In genomic region chr19:49205114-49205513, GRCh38 we compare ENCODE assay signal across 19 cellular contexts.
DNase-seq lines count a peak whose midpoint lies in the region; ATAC-seq and TF ChIP-seq lines count a peak whose summit lies in the region.
"Had no signal": no experiment of that assay in that cellular context is flagged by ENCODE, and none has a peak within 500 bp of the region (broad histone marks: within the 10 kb centered on the region; RNA-seq: fewer than 3 reads in every experiment).

No MANE protein-coding gene starts in this region.

- H3K36me3 Mint-ChIP-seq in stimulated activated naive B cell treated with anti-CD40 and anti-IgM and Interleukin-4, amounts not matched to agents 10 μg/mL and 1 μg/mL and 100 μg/mL, for 72 hours: peaks cover 2 to 4% of the 10 kb centered on the region in 2 donors
- H3K36me3 Mint-ChIP-seq: activated CD4-positive, alpha-beta memory T cell treated with anti-CD3 and anti-CD28 coated beads for 36 hours; activated naive CD8-positive, alpha-beta T cell had no signal

- H3K4me3 ChIP-seq in OCI-LY1 (ENCODE audit: low read depth, low read length, poor library complexity, severe bottlenecking): no peak overlapping the region
- H3K4me3 ChIP-seq: prostate gland, sigmoid colon had no signal

- H2AFZ ChIP-seq in OCI-LY1 (ENCODE audit: low read length): no peak overlapping the region

- H3K27me3 Mint-ChIP-seq in stimulated activated naive B cell treated with anti-CD40 and anti-IgM and Interleukin-4, amounts not matched to agents 10 μg/mL and 1 μg/mL and 100 μg/mL, for 72 hours: no peaks in the 10 kb centered on the region
- H3K27me3 Mint-ChIP-seq: activated naive CD8-positive, alpha-beta T cell had no signal

- ATAC-seq in stimulated activated naive B cell treated with anti-CD40 and anti-IgM and Interleukin-4, amounts not matched to agents 10 μg/mL and 1 μg/mL and 100 μg/mL, for 72 hours (replicated peaks): peak; percentile 64 to 69
- ATAC-seq in GM21619 (IDR thresholded peaks at IDR 0.05; ENCODE audit: unreplicated experiment): no peak

- no peaks in the 10 kb centered on the region for H4K20me1 ChIP-seq in OCI-LY1 (ENCODE audit: insufficient read depth, low read length)

- H3K9ac ChIP-seq in OCI-LY1 (ENCODE audit: low read length): no peak overlapping the region

- TF ChIP-seq CTCF in OCI-LY1 (IDR thresholded peaks at IDR 0.05; ENCODE audit: low read length): no peak

- no peaks in the 10 kb centered on the region for H3F3A ChIP-seq in OCI-LY1 (ENCODE audit: insufficient read depth, low read length)

- no peaks in the 10 kb centered on the region for H3K9me2 ChIP-seq in OCI-LY1 (ENCODE audit: low read depth, low read length)

- H3K9me3 ChIP-seq in OCI-LY1 (ENCODE audit: low read length): no peaks in the 10 kb centered on the region
- H3K9me3 ChIP-seq: prostate gland, sigmoid colon had no signal

- H3K4me3 Mint-ChIP-seq in stimulated activated naive B cell treated with anti-CD40 and anti-IgM and Interleukin-4, amounts not matched to agents 10 μg/mL and 1 μg/mL and 100 μg/mL, for 72 hours: no peak overlapping the region
- H3K4me3 Mint-ChIP-seq: activated CD4-positive, alpha-beta memory T cell treated with anti-CD3 and anti-CD28 coated beads for 36 hours; activated naive CD8-positive, alpha-beta T cell had no signal

- H3K36me3 ChIP-seq in OCI-LY1 (ENCODE audit: insufficient read depth, low read length): no peaks in the 10 kb centered on the region; the same call in 1 of the 2 replicates

- peak; percentile 17 to 41 for DNase-seq in Kasumi-1 (lab: John Stamatoyannopoulos, UW)
- peak; percentile 31 for DNase-seq in germinal center (ENCODE audit: low spot score)
- no peak for DNase-seq in stimulated activated naive B cell treated with anti-CD40 and anti-IgM and Interleukin-4, amounts not matched to agents 10 μg/mL and 1 μg/mL and 100 μg/mL, for 72 hours
- DNase-seq in DMS153 (lab: John Stamatoyannopoulos, UW): no peak
- DNase-seq in NCI-H146 treated with DMSO at 0.1 percent for 48 hours (lab: John Stamatoyannopoulos, UW; ENCODE audit: unreplicated experiment): no peak
- DNase-seq: activated CD4-positive, alpha-beta memory T cell treated with anti-CD3 and anti-CD28 coated beads for 36 hours; activated CD8-positive, alpha-beta memory T cell treated with anti-CD3 and anti-CD28 coated beads, Interleukin-2, amount 50 U/mL, for 48 hours; aorta; COR-L47; DMS79; NCI-H1105; NCI-H2029 treated with DMSO at 0.1 percent for 48 hours; NCI-H345; sigmoid colon had no signal

- H3K4me1 ChIP-seq in OCI-LY1 (ENCODE audit: insufficient read depth, low read length, severe bottlenecking): peaks cover 20% of the 10 kb centered on the region
- H3K4me1 ChIP-seq: prostate gland had no signal

- peak overlapping the region; percentile 49 for H3K27ac ChIP-seq in OCI-LY1 (ENCODE audit: low read depth, low read length, poor library complexity, severe bottlenecking)
- H3K27ac ChIP-seq: prostate gland, sigmoid colon had no signal

- H3K4me2 ChIP-seq in OCI-LY1 (ENCODE audit: low read length): no peak overlapping the region

- H3K27me3 ChIP-seq in OCI-LY1 (ENCODE audit: insufficient read depth, low read length): no peaks in the 10 kb centered on the region
- H3K27me3 ChIP-seq: sigmoid colon had no signal

- H3K79me2 ChIP-seq in OCI-LY1 (ENCODE audit: insufficient read depth, low read length): no peaks in the 10 kb centered on the region

- H3K9me3 Mint-ChIP-seq in stimulated activated naive B cell treated with anti-CD40 and anti-IgM and Interleukin-4, amounts not matched to agents 10 μg/mL and 1 μg/mL and 100 μg/mL, for 72 hours: peaks cover 3% of the 10 kb centered on the region in 2 donors
- H3K9me3 Mint-ChIP-seq: activated CD4-positive, alpha-beta memory T cell treated with anti-CD3 and anti-CD28 coated beads for 36 hours; activated T-helper 2 cell treated with anti-CD3 and anti-CD28 coated beads, Interferon-gamma antibody, Interleukin-2, Interleukin-4, amounts not matched to agents 10 μg/mL and 5 μg/mL and 100 μg/mL, durations not matched to agents 14 hours and 24 hours and 36 hours had no signal

- peaks cover 14 to 45% of the 10 kb centered on the region in 2 donors for H3K4me1 Mint-ChIP-seq in stimulated activated naive B cell treated with anti-CD40 and anti-IgM and Interleukin-4, amounts not matched to agents 10 μg/mL and 1 μg/mL and 100 μg/mL, for 72 hours

- peak overlapping the region; percentile 89 for H3K27ac Mint-ChIP-seq in stimulated activated naive B cell treated with anti-CD40 and anti-IgM and Interleukin-4, amounts not matched to agents 10 μg/mL and 1 μg/mL and 100 μg/mL, for 72 hours
- H3K27ac Mint-ChIP-seq: activated CD4-positive, alpha-beta memory T cell treated with anti-CD3 and anti-CD28 coated beads for 36 hours; activated naive CD8-positive, alpha-beta T cell; activated T-helper 2 cell treated with anti-CD3 and anti-CD28 coated beads, Interferon-gamma antibody, Interleukin-2, Interleukin-4, amounts not matched to agents 10 μg/mL and 5 μg/mL and 100 μg/mL, durations not matched to agents 14 hours and 24 hours and 36 hours had no signal

Comparison
In these comparisons a context has a peak if more than half of its experiments do, and no peak if none do; other contexts are left out.
1. DNase-seq: peak in Kasumi-1 (2 of 2) and germinal center (single experiment); none in stimulated activated naive B cell treated with anti-CD40 and anti-IgM and Interleukin-4, amounts not matched to agents 10 μg/mL and 1 μg/mL and 100 μg/mL, for 72 hours (single experiment), DMS153 (single experiment) and NCI-H146 treated with DMSO at 0.1 percent for 48 hours (single experiment).